Comparison of ENCODE assay signal across 8 cellular contexts in the genomic region with DNA sequence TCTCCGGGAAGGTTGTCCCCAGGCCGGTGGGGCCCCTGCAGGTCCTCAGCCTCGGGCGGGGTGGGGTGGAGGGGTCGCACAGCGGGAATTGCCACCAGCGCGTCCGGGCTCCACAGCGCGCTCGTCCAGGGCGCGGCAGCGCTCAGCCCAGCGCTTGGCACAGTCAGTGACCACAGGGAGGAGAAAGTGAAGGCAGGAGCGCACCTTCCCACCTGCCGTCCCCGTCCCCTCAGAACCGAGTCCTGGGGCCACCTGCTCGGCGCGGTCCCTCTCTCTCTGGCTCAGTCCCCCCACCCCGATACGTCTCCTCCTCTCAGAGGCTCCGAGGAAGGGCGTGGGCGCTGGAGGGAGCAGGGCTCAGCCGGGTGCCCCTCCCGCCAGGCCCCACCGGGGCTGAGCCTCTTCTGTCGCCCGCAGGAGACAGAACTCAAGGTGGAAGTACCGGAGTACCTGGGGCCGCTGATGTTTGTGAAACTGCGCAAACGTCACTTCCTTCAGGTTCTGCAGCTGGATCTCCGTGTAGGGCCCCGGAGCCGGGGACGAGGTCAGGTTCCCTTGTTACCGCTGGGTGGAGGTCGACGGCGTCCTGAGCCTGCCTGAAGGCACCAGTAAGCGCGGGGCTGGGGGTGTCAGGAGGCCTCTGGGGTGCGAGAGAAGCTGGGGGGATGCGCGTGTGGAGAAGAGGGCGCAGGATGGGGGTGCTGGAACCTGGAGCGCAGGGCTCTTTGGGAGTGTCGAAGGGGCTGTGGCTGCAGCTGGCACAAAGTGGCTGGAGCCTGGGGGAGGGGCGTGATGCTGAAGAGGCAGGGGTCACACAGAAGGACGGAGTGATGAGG. TPM values are rescaled to one million over a fixed set of nuclear protein-coding genes. Genes with fewer than 3 reads are reported as not detected.
DNase-seq lines count a peak whose midpoint lies in the region; ATAC-seq, FAIRE-seq and TF ChIP-seq lines count a peak whose summit lies in the region.
"Not testable (repeated sequence)": the region's sequence is repeated elsewhere in the genome, so short reads cannot be mapped to it uniquely, and the experiment has no call there.
"Had no signal": no experiment of that assay in that cellular context is flagged by ENCODE, and none has a peak within 500 bp of the region (broad histone marks: within the 10 kb centered on the region; RNA-seq: fewer than 3 reads in every experiment).

No MANE protein-coding gene starts in this region.

- SMC1A ChIA-PET in GM12878 (lab: Charles Lee; ENCODE audit: uncharacterized antibody, unreplicated experiment) = not testable (repeated sequence)

- H3K27ac ChIP-seq in GM12878 (ENCODE audit: control insufficient read depth, insufficient read depth) = peak overlapping the region; percentile 31; the same call in 1 of the 2 replicates

- not testable (repeated sequence) for H3K79me2 ChIP-seq in GM12878 (ENCODE audit: control insufficient read depth, insufficient read depth, low read length)

- H3K4me1 ChIP-seq in GM12878 (ENCODE audit: control insufficient read depth, insufficient read depth, low read length) = peaks cover 29% of the 10 kb centered on the region

- TF ChIP-seq RAD21 in GM12878 (IDR thresholded peaks at IDR 0.05; ENCODE audit: insufficient read depth, low read depth, low read length) = not testable (repeated sequence)

- not testable (repeated sequence) for FAIRE-seq in GM12878 (lab: Jason Lieb, UNC)

- CTCF ChIA-PET in GM12878 (lab: Yijun Ruan, JAX) = not testable (repeated sequence)

- H3K36me3 ChIP-seq in GM12878 (ENCODE audit: control insufficient read depth in 2 of 2, insufficient read depth in 2 of 2, low read length in 1 of 2) = not testable (repeated sequence)

- TF ChIP-seq POLR2A in GM12878 (IDR thresholded peaks at IDR 0.05; ENCODE audit: low read depth, low read length) = not testable (repeated sequence)

- DNase-seq in DMS53 treated with DMSO at 0.1 percent for 48 hours (lab: John Stamatoyannopoulos, UW; ENCODE audit: unreplicated experiment) (peak; percentile 30), kidney tubule cell (ENCODE audit: low spot score) (peak; percentile 31)
- not testable (repeated sequence) for DNase-seq in LNCaP clone FGC (ENCODE audit: low read depth); GM12878 (ENCODE audit: low read depth, low spot score)
- peak; percentile 59 to 63 for DNase-seq in activated CD4-positive, alpha-beta T cell treated with anti-CD3 and anti-CD28 coated beads for 4 hours
- DNase-seq in stimulated activated CD4-positive, alpha-beta T cell treated with anti-CD3 and anti-CD28 coated beads, Interleukin-4, amount 100 ng/mL, for 1 hour = peak; percentile 64

- peak overlapping the region; percentile 79 for H3K4me2 ChIP-seq in GM12878 (ENCODE audit: control insufficient read depth, insufficient read depth)

- POLR2A ChIA-PET in GM12878 (lab: Charles Lee) = interaction anchor here (0.5 to 0.9 kb wide), 2 partner anchors 16 to 104 kb away, joined by 3 to 5 read pairs; a partner anchor contains a TSS

- peak; percentile 81 for ATAC-seq in GM12878

- peak overlapping the region; percentile 39 for H3K4me3 ChIP-seq in LNCaP clone FGC (ENCODE audit: low read depth, low read length)
- peak overlapping the region; percentile 48; the same call in 1 of the 2 replicates for H3K4me3 ChIP-seq in GM12878

- H2AFZ ChIP-seq in GM12878 (ENCODE audit: control insufficient read depth, low read depth, low read length) = peak overlapping the region; percentile 59

- RAD21 ChIA-PET in GM12878 (lab: Charles Lee; ENCODE audit: unreplicated experiment) = not testable (repeated sequence)

- BruUV-seq in GM12878 (replicated peaks; lab: Mats Ljungman, UMichigan) = not testable (repeated sequence)

- H4K20me1 ChIP-seq in GM12878 (ENCODE audit: control insufficient read depth, insufficient read depth) = not testable (repeated sequence)

- in situ Hi-C loops in GM12878 (cut with MboI) = not testable (repeated sequence)

- WGBS in GM12878 (ENCODE audit: insufficient coverage, insufficient replicate concordance, low lambda C conversion rate, missing lambda C conversion rate) = 9% methylated on average over 35 of the region's 55 CpGs

- TF ChIP-seq EP300 in GM12878 (IDR thresholded peaks at IDR 0.05; ENCODE audit: borderline replicate concordance in 1 of 2, control insufficient read depth in 1 of 2, low read depth in 2 of 2, low read length in 2 of 2) = not testable (repeated sequence)

- intact Hi-C loops in GM12878 (cut with micrococcal nuclease; ENCODE audit: unreplicated experiment) = not testable (repeated sequence)

- TF ChIP-seq CTCF in LNCaP clone FGC (IDR thresholded peaks at IDR 0.05; ENCODE audit: control insufficient read depth, extremely low read depth, insufficient read depth); GM12878 (IDR thresholded peaks at IDR 0.05 in 2 of 3, conservative IDR thresholded peaks at IDR 0.05 in 1 of 3; ENCODE audit: control insufficient read depth in 2 of 3, extremely low read depth in 1 of 3, insufficient read depth in 1 of 3, low read depth in 3 of 3, low read length in 3 of 3): not testable (repeated sequence)

- not testable (repeated sequence) for H3K9me3 ChIP-seq in GM12878 (replicated peaks; ENCODE audit: control insufficient read depth, insufficient read depth, low read length)

- not testable (repeated sequence) for H3K27me3 ChIP-seq in GM12878 (replicated peaks in 1 of 2; ENCODE audit: control insufficient read depth in 2 of 2, insufficient read depth in 2 of 2, low read length in 1 of 2)

- not testable (repeated sequence) for H3K9ac ChIP-seq in GM12878 (ENCODE audit: control insufficient read depth, insufficient read depth, low read length)

RNA-seq across cellular contexts. Expression of a gene that starts 5.5 kb away (rescaled TPM):
- total RNA-seq in GM12878 (2013; cell fraction: nucleolus; rRNA removed) = 1.5 and 2.0 TPM in 2 replicates
- 1.2 and 1.6 TPM in 2 replicates for total RNA-seq in GM12878 (2014; rRNA removed)
- total RNA-seq in GM12878 (2014; rRNA removed; fragmentation: Illumina TruSeq; extraction: Trizol) = 1.3 and 1.6 TPM in 2 replicates
- total RNA-seq in GM12878 (2021) = 2.1 and 3.2 TPM in 2 replicates
- 1.2 TPM for polyA plus RNA-seq in GM12878 (2011; ENCODE audit: low read depth)
- 1.5 and 1.6 TPM in 2 replicates for polyA plus RNA-seq in GM12878 (2011; rRNA removed)
- 1.1 and 1.7 TPM in 2 replicates for polyA plus RNA-seq in GM12878 (2011; cell fraction: cytosol; rRNA removed)
- polyA plus RNA-seq in GM12878 (2011; cell fraction: nucleus; rRNA removed) = 2.6 and 2.8 TPM in 2 replicates
- polyA plus RNA-seq in GM12878 (2012) = 3.2 and 3.6 TPM in 2 replicates
- polyA plus RNA-seq in GM12878 (2014; fragmentation: Illumina TruSeq; extraction: Trizol) = 2.2 and 2.7 TPM in 2 replicates
- 1 to 10 TPM in 1 of 2 experiments, under 1 TPM in 1; 0.84 to 1.5 TPM for polyA plus RNA-seq in GM12878 (2014; fragmentation: Nextera tagmentation; extraction: Ambion mirVana)
- 3.9 and 4.2 TPM in 2 replicates for polyA plus RNA-seq in GM12878 (2014; rRNA removed)
- polyA plus RNA-seq in GM12878 (2016; fragmentation: Nextera tagmentation; extraction: Ambion mirVana) = 1 to 10 TPM; 4.1 to 4.7 TPM
- polyA minus RNA-seq in GM12878 (2011; rRNA and poly(A)+ RNA removed) = 1.1 TPM in 2 replicates
- polyA minus RNA-seq in GM12878 (2011; cell fraction: cytosol; rRNA and poly(A)+ RNA removed) = 0.52 TPM in 1 of 2 replicates, not detected in the other
- polyA minus RNA-seq in GM12878 (2011; cell fraction: nucleus; rRNA and poly(A)+ RNA removed) = 3.0 and 3.6 TPM in 2 replicates
- total RNA-seq: skeletal muscle tissue had no signal

RNA-seq across cellular contexts. Expression of a gene that starts 5.6 kb away (rescaled TPM):
- total RNA-seq in GM12878 (2013; cell fraction: nucleolus; rRNA removed) = 30.4 and 35.8 TPM in 2 replicates
- total RNA-seq in GM12878 (2014; rRNA removed) (14.4 and 17.7 TPM in 2 replicates), GM12878 (2014; rRNA removed; fragmentation: Illumina TruSeq; extraction: Trizol) (14.9 and 16.4 TPM in 2 replicates), GM12878 (2021) (16.8 and 17.7 TPM in 2 replicates)
- polyA plus RNA-seq in GM12878 (2011; ENCODE audit: low read depth) = 8.9 TPM
- polyA plus RNA-seq in GM12878 (2011; rRNA removed) (43.9 and 64.6 TPM in 2 replicates), GM12878 (2014; fragmentation: Illumina TruSeq; extraction: Trizol) (16.7 and 32.6 TPM in 2 replicates), GM12878 (2014; fragmentation: Nextera tagmentation; extraction: Ambion mirVana) (10 to 100 TPM; 46.1 to 51.1 TPM), GM12878 (2014; rRNA removed) (22.2 and 25.3 TPM in 2 replicates), GM12878 (2016; fragmentation: Nextera tagmentation; extraction: Ambion mirVana) (10 to 100 TPM; 70.7 to 71.1 TPM)
- 16.6 and 19.6 TPM in 2 replicates for polyA plus RNA-seq in GM12878 (2011; cell fraction: cytosol; rRNA removed)
- 16.4 and 19.1 TPM in 2 replicates for polyA plus RNA-seq in GM12878 (2011; cell fraction: nucleus; rRNA removed)
- 11.2 and 19.6 TPM in 2 replicates for polyA plus RNA-seq in GM12878 (2012)
- 10.2 and 11.6 TPM in 2 replicates for polyA minus RNA-seq in GM12878 (2011; rRNA and poly(A)+ RNA removed)
- 2.1 and 2.3 TPM in 2 replicates for polyA minus RNA-seq in GM12878 (2011; cell fraction: cytosol; rRNA and poly(A)+ RNA removed)
- polyA minus RNA-seq in GM12878 (2011; cell fraction: nucleus; rRNA and poly(A)+ RNA removed) = 16.3 and 18.8 TPM in 2 replicates

RNA-seq across cellular contexts. Expression of a gene that starts 16.2 kb away (rescaled TPM):
- total RNA-seq in GM12878 (2013; cell fraction: nucleolus; rRNA removed) = 11.6 and 14.2 TPM in 2 replicates
- total RNA-seq in GM12878 (2014; rRNA removed) = 123 and 124 TPM in 2 replicates
- total RNA-seq in GM12878 (2014; rRNA removed; fragmentation: Illumina TruSeq; extraction: Trizol) = 149 and 175 TPM in 2 replicates
- 129 and 142 TPM in 2 replicates for total RNA-seq in GM12878 (2021)
- polyA plus RNA-seq in GM12878 (2011; ENCODE audit: low read depth) = 17.2 TPM
- 236 and 346 TPM in 2 replicates for polyA plus RNA-seq in GM12878 (2011; rRNA removed)
- 254 and 313 TPM in 2 replicates for polyA plus RNA-seq in GM12878 (2011; cell fraction: cytosol; rRNA removed)
- polyA plus RNA-seq in GM12878 (2011; cell fraction: nucleus; rRNA removed) = 122 and 152 TPM in 2 replicates
- 124 and 181 TPM in 2 replicates for polyA plus RNA-seq in GM12878 (2012)
- polyA plus RNA-seq in GM12878 (2014; fragmentation: Illumina TruSeq; extraction: Trizol) = 85.4 and 178 TPM in 2 replicates
- 100 to 1,000 TPM; 933 to 957 TPM for polyA plus RNA-seq in GM12878 (2014; fragmentation: Nextera tagmentation; extraction: Ambion mirVana)
- polyA plus RNA-seq in GM12878 (2014; rRNA removed) = 191 and 195 TPM in 2 replicates
- polyA plus RNA-seq in GM12878 (2016; fragmentation: Nextera tagmentation; extraction: Ambion mirVana) = 100 to 1,000 TPM; 667 to 694 TPM
- polyA minus RNA-seq in GM12878 (2011; rRNA and poly(A)+ RNA removed) = 36.6 and 44.6 TPM in 2 replicates
- 22.6 and 28.2 TPM in 2 replicates for polyA minus RNA-seq in GM12878 (2011; cell fraction: cytosol; rRNA and poly(A)+ RNA removed)
- polyA minus RNA-seq in GM12878 (2011; cell fraction: nucleus; rRNA and poly(A)+ RNA removed) = 21.6 and 25.7 TPM in 2 replicates

RNA-seq across cellular contexts. Expression of a gene that starts 16.5 kb away (rescaled TPM):
- 53.9 and 56.5 TPM in 2 replicates for total RNA-seq in GM12878 (2013; cell fraction: nucleolus; rRNA removed)
- total RNA-seq in GM12878 (2014; rRNA removed) (10.1 and 13.4 TPM in 2 replicates), GM12878 (2014; rRNA removed; fragmentation: Illumina TruSeq; extraction: Trizol) (12.7 and 15.2 TPM in 2 replicates), GM12878 (2021) (12.0 and 12.9 TPM in 2 replicates)
- polyA plus RNA-seq in GM12878 (2011; ENCODE audit: low read depth) = 6.7 TPM
- polyA plus RNA-seq in GM12878 (2011; rRNA removed) (7.3 and 8.1 TPM in 2 replicates), GM12878 (2014; fragmentation: Illumina TruSeq; extraction: Trizol) (12.5 and 15.3 TPM in 2 replicates), GM12878 (2014; fragmentation: Nextera tagmentation; extraction: Ambion mirVana) (1 to 10 TPM; 2.2 to 3.3 TPM), GM12878 (2014; rRNA removed) (7.9 and 10.3 TPM in 2 replicates), GM12878 (2016; fragmentation: Nextera tagmentation; extraction: Ambion mirVana) (1 to 10 TPM; 5.9 to 7.5 TPM)
- polyA plus RNA-seq in GM12878 (2011; cell fraction: cytosol; rRNA removed) = 4.3 and 5.4 TPM in 2 replicates
- 19.7 and 22.3 TPM in 2 replicates for polyA plus RNA-seq in GM12878 (2011; cell fraction: nucleus; rRNA removed)
- polyA plus RNA-seq in GM12878 (2012) = 5.3 and 9.0 TPM in 2 replicates
- polyA minus RNA-seq in GM12878 (2011; rRNA and poly(A)+ RNA removed) = 6.0 and 9.0 TPM in 2 replicates
- 3.7 and 4.3 TPM in 2 replicates for polyA minus RNA-seq in GM12878 (2011; cell fraction: cytosol; rRNA and poly(A)+ RNA removed)
- 15.8 and 19.7 TPM in 2 replicates for polyA minus RNA-seq in GM12878 (2011; cell fraction: nucleus; rRNA and poly(A)+ RNA removed)

RNA-seq across cellular contexts. Expression of a gene that starts 56.2 kb away (rescaled TPM):
- total RNA-seq in GM12878 (2013; cell fraction: nucleolus; rRNA removed) = not detected in 2 replicates
- total RNA-seq in GM12878 (2014; rRNA removed) (not detected in 2 replicates), GM12878 (2014; rRNA removed; fragmentation: Illumina TruSeq; extraction: Trizol) (not detected in 2 replicates), GM12878 (2021) (0.23 TPM in 1 of 2 replicates, not detected in the other)
- polyA plus RNA-seq in GM12878 (2011; ENCODE audit: low read depth) = not detected
- polyA plus RNA-seq in GM12878 (2011; rRNA removed) (not detected in 2 replicates), GM12878 (2014; fragmentation: Illumina TruSeq; extraction: Trizol) (not detected in 2 replicates), GM12878 (2014; fragmentation: Nextera tagmentation; extraction: Ambion mirVana) (not detected), GM12878 (2014; rRNA removed) (not detected in 2 replicates), GM12878 (2016; fragmentation: Nextera tagmentation; extraction: Ambion mirVana) (not detected)
- polyA plus RNA-seq in GM12878 (2011; cell fraction: cytosol; rRNA removed) = not detected in 2 replicates
- 0.10 TPM in 1 of 2 replicates, not detected in the other for polyA plus RNA-seq in GM12878 (2011; cell fraction: nucleus; rRNA removed)
- 0.06 and 0.07 TPM in 2 replicates for polyA plus RNA-seq in GM12878 (2012)
- 0.05 TPM in 1 of 2 replicates, not detected in the other for polyA minus RNA-seq in GM12878 (2011; rRNA and poly(A)+ RNA removed)
- polyA minus RNA-seq in GM12878 (2011; cell fraction: cytosol; rRNA and poly(A)+ RNA removed) = not detected in 2 replicates
- polyA minus RNA-seq in GM12878 (2011; cell fraction: nucleus; rRNA and poly(A)+ RNA removed) = not detected in 2 replicates
- total RNA-seq: skeletal muscle tissue had no signal
- polyA plus RNA-seq: BJ had no signal
